8 cellular contexts compared by ENCODE assay signal in genomic region chr1:236141447-236142357, GRCh38. TPM values are rescaled to one million over a fixed set of nuclear protein-coding genes. Genes with fewer than 3 reads are reported as not detected.
A peak's percentile ranks its signal among the peaks of the same experiment; 100 is the strongest.
DNase-seq lines count a peak whose midpoint lies in the region; ATAC-seq and TF ChIP-seq lines count a peak whose summit lies in the region.

No MANE protein-coding gene starts in this region.

- H3K9me3 Mint-ChIP-seq in T-helper 1 cell treated with Interleukin-12 subunit alpha and Interleukin-12 subunit beta and Interleukin-4 antibody, amounts not matched to agents 30 μg/mL and 1 μg/mL, for 36 hours, result no peaks in the 10 kb centered on the region

- ATAC-seq in HG02610 (IDR thresholded peaks at IDR 0.05; ENCODE audit: unreplicated experiment), result peak; percentile 31

- peaks cover 12% of the 10 kb centered on the region for H3K4me1 Mint-ChIP-seq in T-helper 1 cell treated with Interleukin-12 subunit alpha and Interleukin-12 subunit beta and Interleukin-4 antibody, amounts not matched to agents 30 μg/mL and 1 μg/mL, for 36 hours (ENCODE audit: low read depth)

- DNase-seq in T-helper 1 cell, result no peak
- DNase-seq in NCI-H774 (lab: John Stamatoyannopoulos, UW), result peak; percentile 40
- peak; percentile 57 to 63 for DNase-seq in T47D (ENCODE audit: low read depth in 1 of 2, low spot score in 1 of 2)
- DNase-seq in sigmoid colon, result no peak
- no peak for DNase-seq in NK-92 treated with Interleukin-12 subunit alpha and Interleukin-12 subunit beta, amount 100 ng/mL, for 24 hours (lab: John Stamatoyannopoulos, UW)

- H3K27me3 ChIP-seq in iPS-20b (ENCODE audit: insufficient read depth, low read length) (peaks cover 74% of the 10 kb centered on the region), sigmoid colon (no peaks in the 10 kb centered on the region)

- H3K36me3 ChIP-seq in iPS-20b (ENCODE audit: insufficient read depth, low read depth, low read length) (no peaks in the 10 kb centered on the region), sigmoid colon (no peaks in the 10 kb centered on the region)

- peak overlapping the region; percentile 39 for H3K27ac Mint-ChIP-seq in T-helper 1 cell treated with Interleukin-12 subunit alpha and Interleukin-12 subunit beta and Interleukin-4 antibody, amounts not matched to agents 30 μg/mL and 1 μg/mL, for 36 hours

- TF ChIP-seq CTCF in sigmoid colon (IDR thresholded peaks at IDR 0.05), result no peak

- H3K9ac ChIP-seq in iPS-20b (ENCODE audit: low read depth, low read length), result peak overlapping the region; percentile 48; the same call in 1 of the 2 replicates

- H3K9me3 ChIP-seq in iPS-20b (ENCODE audit: insufficient read depth, low read depth, low read length), result no peaks in the 10 kb centered on the region
- no peaks in the 10 kb centered on the region for H3K9me3 ChIP-seq in sigmoid colon

- H3K4me3 Mint-ChIP-seq in T-helper 1 cell treated with Interleukin-12 subunit alpha and Interleukin-12 subunit beta and Interleukin-4 antibody, amounts not matched to agents 30 μg/mL and 1 μg/mL, for 36 hours, result peak overlapping the region; percentile 88

- H3K4me3 ChIP-seq in iPS-20b (ENCODE audit: low read length) (peak overlapping the region; percentile 80), sigmoid colon (peak overlapping the region; percentile 60 to 91 (median 80))

- intact Hi-C loops in sigmoid colon (cut with DNase I), result loop anchor here (5.0 kb wide), 1 partner anchor 141 kb away; the partner anchor contains the start of gene ERO1B

- TF ChIP-seq EP300 in sigmoid colon (IDR thresholded peaks at IDR 0.05), result no peak

- peaks cover 2% of the 10 kb centered on the region for H3K36me3 Mint-ChIP-seq in T-helper 1 cell treated with Interleukin-12 subunit alpha and Interleukin-12 subunit beta and Interleukin-4 antibody, amounts not matched to agents 30 μg/mL and 1 μg/mL, for 36 hours (ENCODE audit: low read depth)

- H3K4me1 ChIP-seq in iPS-20b (ENCODE audit: insufficient read depth, low read length), result peaks cover 3% of the 10 kb centered on the region; the same call in 1 of the 2 replicates
- H3K4me1 ChIP-seq in sigmoid colon, result peaks cover 0 to 27% (median 17%) of the 10 kb centered on the region in 4 donors

- H3K27ac ChIP-seq in iPS-20b (ENCODE audit: low read length) (no peak overlapping the region), sigmoid colon (peak overlapping the region; percentile 17 to 68 (median 60))

- peaks cover 59% of the 10 kb centered on the region for H3K27me3 Mint-ChIP-seq in T-helper 1 cell treated with Interleukin-12 subunit alpha and Interleukin-12 subunit beta and Interleukin-4 antibody, amounts not matched to agents 30 μg/mL and 1 μg/mL, for 36 hours (ENCODE audit: low read depth)

- no peak for TF ChIP-seq POLR2A in sigmoid colon (IDR thresholded peaks at IDR 0.05)

- in situ Hi-C loops in T47D (cut with HindIII; ENCODE audit: low pct_unique_long_range_greater_than_20kb, low sequenced_read_pairs), result no loop called here

- WGBS in sigmoid colon, 2 donors, result 1 to 2% methylated on average over 83 of the region's 83 CpGs

RNA-seq across cellular contexts. Expression of gene GPR137B, which starts 0.6 kb away (rescaled TPM):
- total RNA-seq in sigmoid colon, result 10 to 100 TPM in 3 of 4 donors, 1 to 10 TPM in 1; 9.2 to 25.5 (median 19.0) TPM
- polyA plus RNA-seq in sigmoid colon, result 10 to 100 TPM in 1 of 3 donors, 1 to 10 TPM in 2; 6.0 to 10.8 (median 8.8) TPM

Comparison
In these comparisons a context has a peak if more than half of its experiments do, and no peak if none do; other contexts are left out.
1. DNase-seq: peak in NCI-H774 (single experiment) and T47D (2 of 2); none in T-helper 1 cell (0 of 5), sigmoid colon (single experiment) and NK-92 treated with Interleukin-12 subunit alpha and Interleukin-12 subunit beta, amount 100 ng/mL, for 24 hours (single experiment).